ENCODE assay signal across 8 cellular contexts in genomic region chr9:91422832-91423711, GRCh38. TPM values are rescaled to one million over a fixed set of nuclear protein-coding genes. Genes with fewer than 3 reads are reported as not detected.
DNase-seq lines count a peak whose midpoint lies in the region; ATAC-seq and TF ChIP-seq lines count a peak whose summit lies in the region.

No MANE protein-coding gene starts in this region.

- TF ChIP-seq POLR2A in prostate gland (IDR thresholded peaks at IDR 0.05) = peak; percentile 52

- DNase-seq in DMS114 treated with DMSO at 0.1 percent for 48 hours (lab: John Stamatoyannopoulos, UW; ENCODE audit: unreplicated experiment) (peak; percentile 5), T follicular helper cell (ENCODE audit: low read depth) (peak; percentile 36), right cardiac atrium (peak; percentile 68 to 83 (median 83)), prostate gland (ENCODE audit: low spot score) (peak; percentile 79)

- peaks cover 27% of the 10 kb centered on the region for H3K4me1 ChIP-seq in HUES6 (ENCODE audit: control insufficient read depth, insufficient read depth, low read length)
- H3K4me1 ChIP-seq in right cardiac atrium (ENCODE audit: control insufficient read depth, insufficient read depth, low read length) = peaks cover 9% of the 10 kb centered on the region
- H3K4me1 ChIP-seq in prostate gland (replicated peaks) = no peaks in the 10 kb centered on the region

- peak overlapping the region; percentile 25 for H3K9ac ChIP-seq in HUES6 (ENCODE audit: low read length)

- intact Hi-C loops in right cardiac atrium (cut with DNase I) = loop anchor here (5.0 to 10.0 kb wide), 6 partner anchors 58 to 388 kb away; partner anchors contain the start of gene AUH (in 2 of the 4)
- intact Hi-C loops in prostate gland (cut with DNase I) = loop anchor here (2.0 to 5.0 kb wide), 3 partner anchors 62 to 306 kb away; partner anchors contain the start of gene AUH

- H3K4me3 ChIP-seq in HUES6 (ENCODE audit: low read depth, low read length) (peak overlapping the region; percentile 77), right cardiac atrium (ENCODE audit: low read length) (peak overlapping the region; percentile 100), prostate gland (peak overlapping the region; percentile 76 to 79)

- H3K36me3 ChIP-seq in HUES6 (ENCODE audit: control insufficient read depth, insufficient read depth, low read length) (no peaks in the 10 kb centered on the region), prostate gland (no peaks in the 10 kb centered on the region)

- ATAC-seq in GM21390 (IDR thresholded peaks at IDR 0.05; ENCODE audit: unreplicated experiment) = peak; percentile 36
- peak; percentile 4 to 10 for ATAC-seq in right cardiac atrium
- ATAC-seq in GM18870 (IDR thresholded peaks at IDR 0.05; ENCODE audit: unreplicated experiment) = no peak

- peaks cover 46% of the 10 kb centered on the region for H3K27me3 ChIP-seq in HUES6 (ENCODE audit: control insufficient read depth, insufficient read depth, low read length)
- H3K27me3 ChIP-seq in right cardiac atrium (ENCODE audit: control insufficient read depth, insufficient read depth) = no peaks in the 10 kb centered on the region
- H3K27me3 ChIP-seq in prostate gland (replicated peaks; ENCODE audit: insufficient read depth) = no peaks in the 10 kb centered on the region

- WGBS in right cardiac atrium = under 1% methylated on average over 73 of the region's 74 CpGs
- WGBS in prostate gland = under 1% methylated on average over 54 of the region's 74 CpGs

- H3K9me3 ChIP-seq in HUES6 (ENCODE audit: control insufficient read depth, insufficient read depth, low read depth, low read length) (no peaks in the 10 kb centered on the region), right cardiac atrium (ENCODE audit: control insufficient read depth, low read length) (no peaks in the 10 kb centered on the region), prostate gland (no peaks in the 10 kb centered on the region)

- no peak overlapping the region for H3K27ac ChIP-seq in HUES6 (ENCODE audit: low read depth, low read length)
- peak overlapping the region; percentile 92 for H3K27ac ChIP-seq in angular gyrus (ENCODE audit: low read depth, low read length)
- peak overlapping the region; percentile 97 for H3K27ac ChIP-seq in right cardiac atrium (ENCODE audit: low read length)
- H3K27ac ChIP-seq in prostate gland = peak overlapping the region; percentile 92

- no peak for TF ChIP-seq CTCF in prostate gland (IDR thresholded peaks at IDR 0.05)

RNA-seq across cellular contexts. Expression of gene NFIL3, which starts 0.6 kb away (rescaled TPM):
- 10 to 100 TPM; 26.7 to 44.5 (median 32.2) TPM for total RNA-seq in right cardiac atrium
- polyA plus RNA-seq in right cardiac atrium = 43.7 TPM
- total RNA-seq in prostate gland = 10 to 100 TPM; 28.7 to 33.5 TPM

Comparison
In these comparisons a context has a peak if more than half of its experiments do, and no peak if none do; other contexts are left out.
1. DNase-seq: peak in every context shown above with its lines; median percentile 83 in right cardiac atrium; 79 in prostate gland; 36 in T follicular helper cell; 5 in DMS114 treated with DMSO at 0.1 percent for 48 hours.